In the genomic region with DNA sequence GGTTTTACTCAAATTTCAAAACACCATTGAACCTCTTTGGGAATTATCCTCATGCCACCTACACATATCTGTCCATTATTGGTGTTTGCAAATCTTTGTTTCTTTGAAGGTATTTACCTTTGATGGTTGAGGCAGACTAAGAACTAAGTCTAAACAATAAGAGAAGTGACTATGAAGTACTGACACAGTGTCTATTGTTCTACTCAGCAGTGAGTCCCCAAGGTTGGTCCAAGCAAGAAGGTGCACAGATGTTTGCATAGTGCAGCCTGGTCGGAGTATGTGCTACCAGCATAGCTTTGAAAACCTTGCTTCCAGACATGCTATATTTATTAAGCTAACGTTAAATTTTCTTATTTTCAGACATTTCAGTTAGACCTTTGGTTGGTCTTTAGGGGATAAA, we compare ENCODE assay signal across 1 cellular context.
TF ChIP-seq lines count a peak whose summit lies in the region.

No MANE protein-coding gene starts in this region.

TF ChIP-seq in HepG2, 621 proteins besides CTCF, POLR2A, EP300 and RAD21 (continued from another document):
- TF ChIP-seq, protein P1, sequence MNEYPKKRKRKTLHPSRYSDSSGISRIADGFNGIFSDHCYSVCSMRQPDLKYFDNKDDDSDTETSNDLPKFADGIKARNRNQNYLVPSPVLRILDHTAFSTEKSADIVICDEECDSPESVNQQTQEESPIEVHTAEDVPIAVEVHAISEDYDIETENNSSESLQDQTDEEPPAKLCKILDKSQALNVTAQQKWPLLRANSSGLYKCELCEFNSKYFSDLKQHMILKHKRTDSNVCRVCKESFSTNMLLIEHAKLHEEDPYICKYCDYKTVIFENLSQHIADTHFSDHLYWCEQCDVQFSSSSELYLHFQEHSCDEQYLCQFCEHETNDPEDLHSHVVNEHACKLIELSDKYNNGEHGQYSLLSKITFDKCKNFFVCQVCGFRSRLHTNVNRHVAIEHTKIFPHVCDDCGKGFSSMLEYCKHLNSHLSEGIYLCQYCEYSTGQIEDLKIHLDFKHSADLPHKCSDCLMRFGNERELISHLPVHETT (CRISPR knock-in tag; conservative IDR thresholded peaks at IDR 0.05): no peak
- no peak for TF ChIP-seq REL (CRISPR knock-in tag; conservative IDR thresholded peaks at IDR 0.05)
- no peak for TF ChIP-seq SOX6 (IDR thresholded peaks at IDR 0.05)
- peak; percentile 81 for TF ChIP-seq SOX6 (CRISPR knock-in tag; IDR thresholded peaks at IDR 0.05)
- TF ChIP-seq, protein P2, sequence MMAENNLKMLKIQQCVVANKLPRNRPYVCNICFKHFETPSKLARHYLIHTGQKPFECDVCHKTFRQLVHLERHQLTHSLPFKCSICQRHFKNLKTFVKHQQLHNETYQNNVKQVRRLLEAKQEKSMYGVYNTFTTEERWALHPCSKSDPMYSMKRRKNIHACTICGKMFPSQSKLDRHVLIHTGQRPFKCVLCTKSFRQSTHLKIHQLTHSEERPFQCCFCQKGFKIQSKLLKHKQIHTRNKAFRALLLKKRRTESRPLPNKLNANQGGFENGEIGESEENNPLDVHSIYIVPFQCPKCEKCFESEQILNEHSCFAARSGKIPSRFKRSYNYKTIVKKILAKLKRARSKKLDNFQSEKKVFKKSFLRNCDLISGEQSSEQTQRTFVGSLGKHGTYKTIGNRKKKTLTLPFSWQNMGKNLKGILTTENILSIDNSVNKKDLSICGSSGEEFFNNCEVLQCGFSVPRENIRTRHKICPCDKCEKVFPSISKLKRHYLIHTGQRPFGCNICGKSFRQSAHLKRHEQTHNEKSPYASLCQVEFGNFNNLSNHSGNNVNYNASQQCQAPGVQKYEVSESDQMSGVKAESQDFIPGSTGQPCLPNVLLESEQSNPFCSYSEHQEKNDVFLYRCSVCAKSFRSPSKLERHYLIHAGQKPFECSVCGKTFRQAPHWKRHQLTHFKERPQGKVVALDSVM (CRISPR knock-in tag; IDR thresholded peaks at IDR 0.05): no peak
- TF ChIP-seq, protein P3, sequence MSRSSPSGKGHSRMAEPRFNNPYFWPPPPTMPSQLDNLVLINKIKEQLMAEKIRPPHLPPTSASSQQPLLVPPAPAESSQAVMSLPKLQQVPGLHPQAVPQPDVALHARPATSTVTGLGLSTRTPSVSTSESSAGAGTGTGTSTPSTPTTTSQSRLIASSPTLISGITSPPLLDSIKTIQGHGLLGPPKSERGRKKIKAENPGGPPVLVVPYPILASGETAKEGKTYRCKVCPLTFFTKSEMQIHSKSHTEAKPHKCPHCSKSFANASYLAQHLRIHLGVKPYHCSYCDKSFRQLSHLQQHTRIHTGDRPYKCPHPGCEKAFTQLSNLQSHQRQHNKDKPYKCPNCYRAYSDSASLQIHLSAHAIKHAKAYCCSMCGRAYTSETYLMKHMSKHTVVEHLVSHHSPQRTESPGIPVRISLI (CRISPR knock-in tag; IDR thresholded peaks at IDR 0.05; ENCODE audit: borderline replicate concordance): no peak
- no peak for TF ChIP-seq ZNF136 (CRISPR knock-in tag; IDR thresholded peaks at IDR 0.05; ENCODE audit: low read depth)
- TF ChIP-seq SRSF4 (IDR thresholded peaks at IDR 0.05; ENCODE audit: low read depth, low read length, poor library complexity, severe bottlenecking): no peak
- TF ChIP-seq TCF7 (IDR thresholded peaks at IDR 0.05; ENCODE audit: low read depth): peak; percentile 23; the same call in 1 of the 2 replicates
